In the genomic region with DNA sequence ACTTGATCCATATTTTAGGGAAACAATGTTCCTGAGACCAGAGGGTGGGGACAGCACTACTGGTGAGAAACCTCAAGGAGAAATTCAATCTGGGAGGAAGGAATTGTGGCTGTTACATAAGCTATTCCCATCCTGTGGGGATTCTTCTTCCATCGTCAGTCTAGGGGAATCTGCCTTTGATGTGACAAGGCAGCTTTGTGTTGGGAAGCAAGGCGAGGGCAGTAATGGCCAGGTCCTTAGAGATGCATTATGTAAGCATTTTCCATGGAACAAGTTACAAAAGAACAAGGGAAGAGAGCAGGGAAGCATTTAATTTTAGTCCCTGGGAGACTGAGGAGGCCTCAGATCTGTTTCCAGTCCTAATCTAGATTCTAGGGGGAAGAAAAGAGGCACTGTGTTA, we compare ENCODE assay signal across 18 cellular contexts.
DNase-seq lines count a peak whose midpoint lies in the region.
"Had no signal": no experiment of that assay in that cellular context is flagged by ENCODE, and none has a peak within 500 bp of the region (broad histone marks: within the 10 kb centered on the region; RNA-seq: fewer than 3 reads in every experiment).

No MANE protein-coding gene starts in this region.

- H3K36me3 ChIP-seq in NT2/D1 (ENCODE audit: insufficient read depth, insufficient read length, low read length): no peaks in the 10 kb centered on the region
- H3K36me3 ChIP-seq: Peyer's patch had no signal

- peak overlapping the region; percentile 71 for H3K27ac ChIP-seq in epithelial cell of prostate
- H3K27ac ChIP-seq: A549, Peyer's patch had no signal

- no peaks in the 10 kb centered on the region for H3K9me3 ChIP-seq in NT2/D1 (ENCODE audit: insufficient read depth, low read length)
- H3K9me3 ChIP-seq: A549 had no signal

- peak; percentile 86 for DNase-seq in COLO829 (ENCODE audit: low spot score)
- peak; percentile 28 for DNase-seq in NT2/D1 (ENCODE audit: low read depth, low spot score)
- DNase-seq in epithelial cell of prostate (ENCODE audit: low read depth, low spot score): no peak
- DNase-seq in myocyte (ENCODE audit: low read depth): peak; percentile 21
- DNase-seq in globus pallidus (ENCODE audit: low spot score): no peak
- no peak for DNase-seq in SIG-M5 treated with dmso at 0.1 percent for 504 hours (lab: John Stamatoyannopoulos, UW; ENCODE audit: unreplicated experiment)
- no peak for DNase-seq in DMS79 treated with DMSO at 0.1 percent for 48 hours (lab: John Stamatoyannopoulos, UW)
- DNase-seq in activated CD4-positive, alpha-beta T cell treated with anti-CD3 and anti-CD28 coated beads for 1 hour: no peak
- DNase-seq: CD4-positive, CD25-positive, alpha-beta regulatory T cell; GF-D8; KG1; NCI-H1092; NCI-H1694; NCI-H2171; NCI-H774; Peyer's patch; SHP77 had no signal

- no peaks in the 10 kb centered on the region for H3K4me1 ChIP-seq in NT2/D1 (ENCODE audit: insufficient read depth, insufficient read length)
- H3K4me1 ChIP-seq: A549, Peyer's patch had no signal

- H3K27me3 ChIP-seq in NT2/D1 (ENCODE audit: insufficient read depth, insufficient read length): no peaks in the 10 kb centered on the region
- H3K27me3 ChIP-seq: Peyer's patch had no signal

- H3K9ac ChIP-seq in NT2/D1 (ENCODE audit: insufficient read length, low read depth): no peak overlapping the region

- no peak overlapping the region for H3K4me3 ChIP-seq in NT2/D1 (ENCODE audit: insufficient read length, low read depth)
- H3K4me3 ChIP-seq: A549, Peyer's patch had no signal

Comparison
In these comparisons a context has a peak if more than half of its experiments do, and no peak if none do; other contexts are left out.
1. DNase-seq: peak in COLO829 (single experiment), NT2/D1 (single experiment) and myocyte (single experiment); none in epithelial cell of prostate (single experiment), globus pallidus (single experiment), SIG-M5 treated with dmso at 0.1 percent for 504 hours (single experiment), DMS79 treated with DMSO at 0.1 percent for 48 hours (single experiment) and activated CD4-positive, alpha-beta T cell treated with anti-CD3 and anti-CD28 coated beads for 1 hour (single experiment).